ENCODE assay signal across 21 cellular contexts in the genomic region with DNA sequence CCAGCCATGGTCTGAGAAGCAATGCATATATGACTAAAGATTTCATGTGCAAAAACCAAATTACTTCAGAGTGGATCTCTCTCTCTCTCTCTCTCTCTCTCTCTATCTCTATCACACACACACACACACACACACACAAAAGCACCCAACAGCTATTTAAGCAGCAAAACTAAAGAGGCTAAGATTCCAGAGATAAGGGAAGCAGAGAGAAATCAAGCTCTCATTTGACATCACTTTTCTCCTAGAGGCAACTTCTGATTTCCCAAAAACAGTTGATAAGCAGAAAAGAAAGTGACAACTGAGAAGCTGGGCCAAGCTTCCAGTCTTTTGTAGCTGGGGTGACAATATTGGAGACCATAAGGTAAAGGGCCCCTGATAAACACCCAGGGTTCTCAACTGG.
"Had no signal": no experiment of that assay in that cellular context is flagged by ENCODE, and none has a peak within 500 bp of the region (broad histone marks: within the 10 kb centered on the region; RNA-seq: fewer than 3 reads in every experiment).

No MANE protein-coding gene starts in this region.

- H3K27ac ChIP-seq: colonic mucosa, heart left ventricle, ovary, right atrium auricular region, sigmoid colon, skin epidermis, thoracic aorta, transverse colon had no signal

- H3K36me3 Mint-ChIP-seq: stimulated activated naive B cell treated with anti-CD40 and anti-IgM and Interleukin-4, amounts not matched to agents 10 μg/mL and 1 μg/mL and 100 μg/mL, for 72 hours had no signal

- H3K9me3 ChIP-seq: colonic mucosa, ovary, thoracic aorta had no signal

- H3K27ac Mint-ChIP-seq: mesothelial cell of epicardium; stimulated activated naive B cell treated with anti-CD40 and anti-IgM and Interleukin-4, amounts not matched to agents 10 μg/mL and 1 μg/mL and 100 μg/mL, for 72 hours; stimulated activated naive CD8-positive, alpha-beta T cell treated with anti-CD3 and anti-CD28 coated beads, Interleukin-15, amount 100 ng/mL, for 72 hours had no signal

- H3K4me1 ChIP-seq: colonic mucosa, heart left ventricle, right atrium auricular region, sigmoid colon, transverse colon had no signal

- H3K27me3 Mint-ChIP-seq: stimulated activated naive B cell treated with anti-CD40 and anti-IgM and Interleukin-4, amounts not matched to agents 10 μg/mL and 1 μg/mL and 100 μg/mL, for 72 hours; stimulated activated naive CD8-positive, alpha-beta T cell treated with anti-CD3 and anti-CD28 coated beads, Interleukin-15, amount 100 ng/mL, for 72 hours had no signal

- H3K36me3 ChIP-seq: colonic mucosa, heart left ventricle, ovary, right atrium auricular region, sigmoid colon, thoracic aorta, transverse colon had no signal

- H3K27me3 ChIP-seq: colonic mucosa, heart left ventricle, ovary, right atrium auricular region, sigmoid colon, transverse colon had no signal

- H3K9me3 Mint-ChIP-seq: stimulated activated naive CD8-positive, alpha-beta T cell treated with anti-CD3 and anti-CD28 coated beads, Interleukin-15, amount 100 ng/mL, for 72 hours had no signal

- H3K4me1 Mint-ChIP-seq: mesothelial cell of epicardium; stimulated activated naive B cell treated with anti-CD40 and anti-IgM and Interleukin-4, amounts not matched to agents 10 μg/mL and 1 μg/mL and 100 μg/mL, for 72 hours; stimulated activated naive CD8-positive, alpha-beta T cell treated with anti-CD3 and anti-CD28 coated beads, Interleukin-15, amount 100 ng/mL, for 72 hours had no signal

- DNase-seq: cerebellar nuclear complex; colonic mucosa; dermis blood vessel endothelial cell; foreskin melanocyte; heart left ventricle; hippocampal formation; islet precursor cell; mammary epithelial cell; nucleus accumbens; ovary; sigmoid colon; stimulated activated CD4-positive, alpha-beta T cell treated with anti-CD3 and anti-CD28 coated beads, Interleukin-2, amount 100 ng/mL, for 24 hours; stimulated activated CD4-positive, alpha-beta T cell treated with anti-CD3 and anti-CD28 coated beads, Interleukin-4, amount 100 ng/mL, for 4 hours; stimulated activated naive B cell treated with anti-CD40 and anti-IgM and Interleukin-4, amounts not matched to agents 10 μg/mL and 1 μg/mL and 100 μg/mL, for 72 hours; stimulated activated naive CD8-positive, alpha-beta T cell treated with anti-CD3 and anti-CD28 coated beads, Interleukin-15, amount 100 ng/mL, for 72 hours; transverse colon had no signal

- H3K4me3 Mint-ChIP-seq: mesothelial cell of epicardium; stimulated activated naive B cell treated with anti-CD40 and anti-IgM and Interleukin-4, amounts not matched to agents 10 μg/mL and 1 μg/mL and 100 μg/mL, for 72 hours; stimulated activated naive CD8-positive, alpha-beta T cell treated with anti-CD3 and anti-CD28 coated beads, Interleukin-15, amount 100 ng/mL, for 72 hours had no signal

- H3K4me3 ChIP-seq: colonic mucosa, heart left ventricle, ovary, right atrium auricular region, sigmoid colon, skin epidermis, thoracic aorta, transverse colon had no signal

- ATAC-seq: heart left ventricle; left lobe of liver; stimulated activated naive B cell treated with anti-CD40 and anti-IgM and Interleukin-4, amounts not matched to agents 10 μg/mL and 1 μg/mL and 100 μg/mL, for 72 hours; stimulated activated naive CD8-positive, alpha-beta T cell treated with anti-CD3 and anti-CD28 coated beads, Interleukin-15, amount 100 ng/mL, for 72 hours had no signal
